In genomic region chr15:58988011-58988785, GRCh38 we compare ENCODE assay signal across 8 cellular contexts.
DNase-seq lines count a peak whose midpoint lies in the region; ATAC-seq and TF ChIP-seq lines count a peak whose summit lies in the region.

No MANE protein-coding gene starts in this region.

- ATAC-seq in HG02759 (IDR thresholded peaks at IDR 0.05; ENCODE audit: unreplicated experiment), result peak; percentile 48
- ATAC-seq in activated CD4-positive, CD25-positive, alpha-beta regulatory T cell treated with anti-CD3 and anti-CD28 coated beads, Interleukin-2, amount 50 U/mL, for 24 hours, result peak; percentile 52 to 53

- H3K27me3 ChIP-seq in layer of hippocampus (ENCODE audit: control insufficient read depth, insufficient read depth, low read length), result no peaks in the 10 kb centered on the region

- peak overlapping the region; percentile 98 for H3K4me3 ChIP-seq in choroid plexus epithelial cell (ENCODE audit: low read depth, low read length)

- peak; percentile 18 to 41 for DNase-seq in NCI-H187 (lab: John Stamatoyannopoulos, UW)
- no peak for DNase-seq in NCI-H187 treated with DMSO at 0.1 percent for 48 hours (lab: John Stamatoyannopoulos, UW)
- peak; percentile 11 to 94 (median 94) for DNase-seq in NCI-H1417 (lab: John Stamatoyannopoulos, UW)
- peak; percentile 43 for DNase-seq in choroid plexus epithelial cell (ENCODE audit: low read depth)
- DNase-seq in stimulated activated CD4-positive, alpha-beta T cell treated with anti-CD3 and anti-CD28 coated beads, Interleukin-1b, Interleukin-23, amount 100 ng/mL, for 48 hours, result peak; percentile 40

- peak overlapping the region; percentile 80 for H3K27ac ChIP-seq in layer of hippocampus (ENCODE audit: low read depth, low read length)

- no peak for TF ChIP-seq CTCF in choroid plexus epithelial cell (conservative IDR thresholded peaks at IDR 0.05; ENCODE audit: low read depth, low read length)
